In the genomic region with DNA sequence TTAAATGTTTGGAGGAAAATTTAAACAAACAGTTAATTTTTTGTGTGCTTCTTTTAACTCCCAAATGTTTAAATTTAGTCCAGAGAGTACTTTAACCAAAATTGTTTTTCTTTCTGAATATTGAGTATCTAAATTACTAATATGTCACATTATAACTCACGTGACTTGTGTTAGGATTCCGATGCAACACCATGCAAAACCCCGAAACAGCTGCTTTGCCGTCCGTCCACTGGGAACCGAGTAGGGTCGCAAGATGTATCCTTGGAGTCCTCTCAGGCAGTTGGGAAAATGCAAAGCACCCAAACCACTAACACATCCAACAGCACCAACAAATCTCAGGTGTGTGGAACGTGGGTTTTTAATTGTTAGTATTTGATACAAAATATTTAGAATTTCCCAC, we compare ENCODE assay signal across 9 cellular contexts.
"Had no signal": no experiment of that assay in that cellular context is flagged by ENCODE, and none has a peak within 500 bp of the region (broad histone marks: within the 10 kb centered on the region; RNA-seq: fewer than 3 reads in every experiment).

No MANE protein-coding gene starts in this region.

- H3K4me1 Mint-ChIP-seq: GM23338, H9 had no signal

- ATAC-seq: GM23338, HCT116 had no signal

- H3K4me1 ChIP-seq: HAP-1 had no signal

- H3K27ac Mint-ChIP-seq: GM23338, HFFc6 had no signal

- FAIRE-seq: H1 had no signal

- H3K4me3 Mint-ChIP-seq: GM23338, H9, HFFc6 had no signal

- DNase-seq: GM23248, GOT3, H7, H9, HFFc6 had no signal

- H3K9me3 Mint-ChIP-seq: GM23338, H9, HFFc6 had no signal

- H3K4me2 ChIP-seq: GM23338 had no signal

- H3K27ac ChIP-seq: GM23248 had no signal

- H2AFZ ChIP-seq: GM23248, GM23338 had no signal

- H3K9me3 ChIP-seq: HAP-1 had no signal

- H3K4me3 ChIP-seq: GM23248, GM23338, HAP-1 had no signal

- H3K9ac ChIP-seq: GM23248 had no signal
